21 cellular contexts compared by ENCODE assay signal in genomic region chr3:33513262-33513863, GRCh38.
"Had no signal": no experiment of that assay in that cellular context is flagged by ENCODE, and none has a peak within 500 bp of the region (broad histone marks: within the 10 kb centered on the region; RNA-seq: fewer than 3 reads in every experiment).

No MANE protein-coding gene starts in this region.

- H3K4me3 ChIP-seq: MG63 had no signal

- H3K27me3 ChIP-seq: MG63 had no signal

- DNase-seq: IMR-90, Karpas-422, KG1, MG63, NCI-H1092, NCI-H1105 treated with DMSO at 0.1 percent for 48 hours, NCI-H1417 treated with DMSO at 0.1 percent for 48 hours, NCI-H146, NCI-H1694 treated with DMSO at 0.1 percent for 48 hours, NCI-H1930, NCI-H2081 treated with DMSO at 0.1 percent for 48 hours, NCI-H2171, NCI-H226, NCI-H446, NCI-H510A, NCI-H524 treated with DMSO at 0.1 percent for 48 hours, NCI-H69, NCI-H774, RPMI8226, SHP77 had no signal

- ATAC-seq: HepG2 had no signal
